Comparison of ENCODE assay signal across 19 cellular contexts in the genomic region with DNA sequence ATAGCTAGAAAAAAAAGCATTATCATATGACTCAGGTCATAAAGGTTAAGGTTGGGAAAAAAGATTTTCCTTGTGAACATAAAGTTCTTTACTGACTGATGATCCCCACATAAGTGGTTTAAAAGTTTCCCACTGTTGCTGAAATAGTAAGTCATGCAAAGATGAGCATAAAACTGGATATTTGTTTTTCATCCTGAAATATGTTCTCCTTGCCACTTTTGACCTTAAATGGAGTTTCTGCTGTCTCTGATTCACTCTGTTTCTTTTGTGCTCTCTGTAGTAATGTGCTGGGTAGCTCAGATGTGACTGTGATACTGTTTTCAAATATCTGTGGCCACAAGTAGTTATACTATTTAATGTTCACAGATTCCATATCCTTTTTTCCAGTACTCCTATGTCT.
DNase-seq lines count a peak whose midpoint lies in the region; ATAC-seq, FAIRE-seq and TF ChIP-seq lines count a peak whose summit lies in the region.
"Had no signal": no experiment of that assay in that cellular context is flagged by ENCODE, and none has a peak within 500 bp of the region (broad histone marks: within the 10 kb centered on the region; RNA-seq: fewer than 3 reads in every experiment).

No MANE protein-coding gene starts in this region.

- H3K4me3 ChIP-seq in cardiac fibroblast (replicated peaks in 1 of 2; ENCODE audit: low read depth in 2 of 2, low read length in 2 of 2) (no peak overlapping the region), keratinocyte (ENCODE audit: control insufficient read depth in 2 of 3, extremely low read depth in 1 of 3, insufficient read depth in 2 of 3, low read depth in 1 of 3, low read length in 3 of 3) (no peak overlapping the region), uterus (no peak overlapping the region), PC-3 (ENCODE audit: low read length) (no peak overlapping the region)
- H3K4me3 ChIP-seq in CD8-positive, alpha-beta memory T cell (ENCODE audit: low read length) = no peak overlapping the region
- H3K4me3 ChIP-seq: K562 had no signal

- no peaks in the 10 kb centered on the region for H3K9me1 ChIP-seq in keratinocyte (ENCODE audit: control insufficient read depth, extremely low read depth, insufficient read depth, low read length)

- no peak for TF ChIP-seq POLR2A in uterus (IDR thresholded peaks at IDR 0.05)

- FAIRE-seq in keratinocyte (lab: Jason Lieb, UNC) = peak; percentile 44
- FAIRE-seq: GM18507, H1, K562 had no signal

- ATAC-seq in PC-3 = no peak
- ATAC-seq: activated naive CD4-positive, alpha-beta T cell treated with anti-CD3 and anti-CD28 coated beads, Interleukin-2, amount 50 U/mL, for 72 hours; activated T-cell treated with anti-CD3 and anti-CD28 coated beads, Interleukin-2, amount 50 U/mL, for 4 hours; K562 had no signal

- H3K27me3 Mint-ChIP-seq in CD8-positive, alpha-beta memory T cell = peaks cover 4 to 11% of the 10 kb centered on the region in 2 donors

- H3K4me2 ChIP-seq in keratinocyte (ENCODE audit: control insufficient read depth, extremely low read depth, insufficient read depth, low read depth, low read length) = no peak overlapping the region
- H3K4me2 ChIP-seq in PC-3 (ENCODE audit: low read length) = no peak overlapping the region

- POLR2A ChIA-PET in CD8-positive, alpha-beta memory T cell (lab: Charles Lee) = no interaction called here
- POLR2A ChIA-PET in PC-3 (lab: Charles Lee; ENCODE audit: unreplicated experiment) = no interaction called here

- H4K20me1 ChIP-seq in keratinocyte (ENCODE audit: control insufficient read depth, extremely low read depth, insufficient read depth, low read length) (no peaks in the 10 kb centered on the region), PC-3 (ENCODE audit: low read length) (no peaks in the 10 kb centered on the region)

- intact Hi-C loops in uterus (cut with DNase I; ENCODE audit: low total_unique reads) = no loop called here
- intact Hi-C loops in PC-3 (cut with micrococcal nuclease) = no loop called here

- no peaks in the 10 kb centered on the region for H3K9me2 ChIP-seq in PC-3 (replicated peaks; ENCODE audit: low read length)

- H3K4me1 Mint-ChIP-seq in CD8-positive, alpha-beta memory T cell = no peaks in the 10 kb centered on the region
- H3K4me1 Mint-ChIP-seq: CD14-positive monocyte, naive B cell had no signal

- H3K9me3 ChIP-seq in keratinocyte (ENCODE audit: control insufficient read depth, low read depth, low read length) = no peaks in the 10 kb centered on the region
- no peaks in the 10 kb centered on the region for H3K9me3 ChIP-seq in uterus
- H3K9me3 ChIP-seq in CD8-positive, alpha-beta memory T cell (ENCODE audit: low read length) = no peaks in the 10 kb centered on the region
- no peaks in the 10 kb centered on the region for H3K9me3 ChIP-seq in PC-3 (ENCODE audit: low read length)

- H3K9ac ChIP-seq in keratinocyte (ENCODE audit: control insufficient read depth, extremely low read depth, insufficient read depth, low read length) (no peak overlapping the region), PC-3 (ENCODE audit: low read length) (no peak overlapping the region)

- dilution Hi-C loops in keratinocyte (cut with MboI; ENCODE audit: extremely low pct_ligation_motif_present, low sequenced_read_pairs) = no loop called here

- H3K9me3 Mint-ChIP-seq in CD8-positive, alpha-beta memory T cell = peaks cover 0 to 5% (median 0%) of the 10 kb centered on the region in 5 donors
- H3K9me3 Mint-ChIP-seq: activated CD4-positive, alpha-beta memory T cell treated with anti-CD3 and anti-CD28 coated beads for 36 hours; activated T-cell treated with anti-CD3 and anti-CD28 coated beads, Interleukin-2, amount 50 U/mL, for 4 hours had no signal

- no peak overlapping the region for H3K4me3 Mint-ChIP-seq in CD8-positive, alpha-beta memory T cell
- H3K4me3 Mint-ChIP-seq: activated CD4-positive, alpha-beta memory T cell treated with anti-CD3 and anti-CD28 coated beads for 36 hours; activated T-cell treated with anti-CD3 and anti-CD28 coated beads, Interleukin-2, amount 50 U/mL, for 4 hours; CD14-positive monocyte; naive B cell had no signal

- H3K27ac ChIP-seq in keratinocyte (ENCODE audit: control insufficient read depth, insufficient read depth, low read length) = no peak overlapping the region
- H3K27ac ChIP-seq in uterus = peak overlapping the region; percentile 62 to 80
- H3K27ac ChIP-seq in CD8-positive, alpha-beta memory T cell (ENCODE audit: low read depth, low read length) = no peak overlapping the region
- no peak overlapping the region for H3K27ac ChIP-seq in PC-3 (ENCODE audit: low read length)

- no TSS peak for BruUV-seq in PC-3 (replicated peaks; lab: Mats Ljungman, UMichigan)

- no peaks in the 10 kb centered on the region for H3F3A ChIP-seq in PC-3 (ENCODE audit: low read length, unreplicated experiment)

- H3K4me1 ChIP-seq in keratinocyte (ENCODE audit: control insufficient read depth, extremely low read depth, insufficient read depth, low read length) = peaks cover 22% of the 10 kb centered on the region
- peaks cover 0 to 20% of the 10 kb centered on the region in 2 donors for H3K4me1 ChIP-seq in uterus
- H3K4me1 ChIP-seq in CD8-positive, alpha-beta memory T cell (ENCODE audit: insufficient read depth, low read length) = no peaks in the 10 kb centered on the region
- H3K4me1 ChIP-seq in PC-3 (ENCODE audit: insufficient read depth, low read length) = no peaks in the 10 kb centered on the region; the same call in 1 of the 2 replicates

- DNase-seq in HS-27A (ENCODE audit: low read depth) = peak; percentile 15
- peak; percentile 32 to 87 for DNase-seq in cardiac fibroblast (ENCODE audit: low read depth in 2 of 2)
- no peak for DNase-seq in keratinocyte (ENCODE audit: low read depth, low spot score)
- DNase-seq in uterus = no peak
- DNase-seq in CD8-positive, alpha-beta memory T cell = no peak
- DNase-seq in PC-3 = no peak
- DNase-seq in effector CD8-positive, alpha-beta T cell (lab: John Stamatoyannopoulos, UW) = no peak
- DNase-seq: activated CD4-positive, alpha-beta memory T cell treated with anti-CD3 and anti-CD28 coated beads for 36 hours; activated T-cell treated with anti-CD3 and anti-CD28 coated beads, Interleukin-2, amount 50 U/mL, for 4 hours; effector CD4-positive, alpha-beta T cell; foreskin melanocyte; naive B cell; NCI-H1048; NCI-H2107 had no signal

- H2AFZ ChIP-seq in keratinocyte (ENCODE audit: control insufficient read depth, low read length) (no peak overlapping the region), PC-3 (ENCODE audit: low read length) (no peak overlapping the region)

- H3K27me3 ChIP-seq in keratinocyte (ENCODE audit: control insufficient read depth, extremely low read depth, insufficient read depth, low read length) (no peaks in the 10 kb centered on the region), uterus (no peaks in the 10 kb centered on the region), PC-3 (ENCODE audit: low read length) (no peaks in the 10 kb centered on the region)
- no peaks in the 10 kb centered on the region for H3K27me3 ChIP-seq in CD8-positive, alpha-beta memory T cell (ENCODE audit: insufficient read depth, low read length, poor library complexity, severe bottlenecking)

- no peak for TF ChIP-seq CTCF in cardiac fibroblast (IDR thresholded peaks at IDR 0.05; ENCODE audit: low read depth, low read length)
- TF ChIP-seq CTCF in keratinocyte (optimal IDR thresholded peaks at IDR 0.05 in 1 of 3, IDR thresholded peaks at IDR 0.05 in 1 of 3, conservative IDR thresholded peaks at IDR 0.05 in 1 of 3; ENCODE audit: extremely low read depth in 1 of 3, insufficient read depth in 2 of 3, low read length in 3 of 3) = no peak
- no peak for TF ChIP-seq CTCF in uterus (IDR thresholded peaks at IDR 0.05)
- no peak for TF ChIP-seq CTCF in PC-3 (conservative IDR thresholded peaks at IDR 0.05; ENCODE audit: low read depth, low read length)

- no peak overlapping the region for H3K27ac Mint-ChIP-seq in CD8-positive, alpha-beta memory T cell
- H3K27ac Mint-ChIP-seq: activated CD4-positive, alpha-beta memory T cell treated with anti-CD3 and anti-CD28 coated beads for 36 hours; activated naive CD4-positive, alpha-beta T cell treated with anti-CD3 and anti-CD28 coated beads, Interleukin-2, amount 50 U/mL, for 72 hours; CD14-positive monocyte; naive B cell had no signal

- H3K36me3 ChIP-seq in keratinocyte (ENCODE audit: control insufficient read depth in 2 of 2, extremely low read depth in 1 of 2, insufficient read depth in 2 of 2, low read length in 2 of 2) (no peaks in the 10 kb centered on the region), uterus (no peaks in the 10 kb centered on the region), PC-3 (ENCODE audit: low read depth, low read length) (no peaks in the 10 kb centered on the region)
- no peaks in the 10 kb centered on the region for H3K36me3 ChIP-seq in CD8-positive, alpha-beta memory T cell (ENCODE audit: insufficient read depth, low read length)

- H3K36me3 Mint-ChIP-seq in CD8-positive, alpha-beta memory T cell = no peaks in the 10 kb centered on the region
- H3K36me3 Mint-ChIP-seq: activated CD4-positive, alpha-beta memory T cell treated with anti-CD3 and anti-CD28 coated beads for 36 hours; CD14-positive monocyte; naive B cell had no signal

- H3K79me2 ChIP-seq in keratinocyte (ENCODE audit: control insufficient read depth, insufficient read depth, low read length) = no peaks in the 10 kb centered on the region
- no peaks in the 10 kb centered on the region for H3K79me2 ChIP-seq in PC-3 (ENCODE audit: low read length)

- CTCF ChIA-PET in CD8-positive, alpha-beta memory T cell (lab: Charles Lee) = no interaction called here
- CTCF ChIA-PET in PC-3 (lab: Charles Lee) = no interaction called here

Comparison
In these comparisons a context has a peak if more than half of its experiments do, and no peak if none do; other contexts are left out.
1. DNase-seq: peak in HS-27A (single experiment) and cardiac fibroblast (2 of 2); none in keratinocyte (single experiment), uterus (0 of 2), CD8-positive, alpha-beta memory T cell (0 of 5), PC-3 (single experiment) and effector CD8-positive, alpha-beta T cell (single experiment).
2. H3K27ac ChIP-seq: peak in uterus (2 of 2); none in keratinocyte (single experiment), CD8-positive, alpha-beta memory T cell (single experiment) and PC-3 (single experiment).